Comparison of ENCODE assay signal across 8 cellular contexts in the genomic region with DNA sequence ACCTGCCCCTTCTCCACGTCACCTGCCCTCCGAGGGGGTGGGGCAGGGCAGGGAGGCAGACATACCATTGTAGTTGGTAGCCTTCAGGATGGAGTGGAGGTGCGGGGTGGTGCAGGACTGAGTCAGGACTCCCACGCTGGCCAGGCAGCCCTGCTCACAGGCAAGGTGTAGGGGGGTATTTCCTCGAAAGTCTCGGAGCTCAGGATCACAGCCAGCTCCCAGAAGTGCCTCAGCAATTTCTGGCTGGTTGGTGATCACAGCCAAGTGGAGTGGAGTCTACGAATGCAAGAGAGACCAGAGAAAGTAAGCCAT. TPM values are rescaled to one million over a fixed set of nuclear protein-coding genes. Genes with fewer than 3 reads are reported as not detected.
DNase-seq lines count a peak whose midpoint lies in the region; ATAC-seq and TF ChIP-seq lines count a peak whose summit lies in the region.

No MANE protein-coding gene starts in this region.

- no peaks in the 10 kb centered on the region for H3K9me3 Mint-ChIP-seq in osteocyte (ENCODE audit: unreplicated experiment)

- TF ChIP-seq POLR2A in esophagus muscularis mucosa (IDR thresholded peaks at IDR 0.05; ENCODE audit: low read depth) = no peak

- no peak for TF ChIP-seq EP300 in esophagus muscularis mucosa (IDR thresholded peaks at IDR 0.05)

- H3K27ac ChIP-seq in HEK293 (ENCODE audit: extremely low read depth, low read depth, low read length) (peak overlapping the region; percentile 69), esophagus muscularis mucosa (replicated peaks in 1 of 4) (peak overlapping the region; percentile 99 to 100 (median 100))

- peak overlapping the region; percentile 38 for H3K4me3 ChIP-seq in HEK293 (ENCODE audit: low read depth, low read length)
- H3K4me3 ChIP-seq in esophagus muscularis mucosa = peak overlapping the region; percentile 86 to 97 (median 93)

- H3K4me3 Mint-ChIP-seq in osteocyte (ENCODE audit: unreplicated experiment) = peak overlapping the region; percentile 82

- peak; percentile 78 for DNase-seq in activated CD8-positive, alpha-beta memory T cell treated with anti-CD3 and anti-CD28 coated beads, Interleukin-2, amount 50 U/mL, for 48 hours
- DNase-seq in esophagus muscularis mucosa (ENCODE audit: extremely low spot score) (no peak), osteocyte (ENCODE audit: extremely low spot score, unreplicated experiment) (no peak), SW 1271 (lab: John Stamatoyannopoulos, UW) (no peak)

- peaks cover 38% of the 10 kb centered on the region for H3K36me3 Mint-ChIP-seq in osteocyte (ENCODE audit: unreplicated experiment)

- no peaks in the 10 kb centered on the region for H3K27me3 ChIP-seq in esophagus muscularis mucosa

- peaks cover 15 to 38% of the 10 kb centered on the region in 2 experiments for H3K36me3 ChIP-seq in HEK293 (ENCODE audit: control insufficient read depth in 2 of 2, insufficient read depth in 1 of 2, low read length in 2 of 2)
- peaks cover 36 to 52% (median 42%) of the 10 kb centered on the region in 4 donors for H3K36me3 ChIP-seq in esophagus muscularis mucosa

- peak overlapping the region; percentile 87 for H3K27ac Mint-ChIP-seq in osteocyte (ENCODE audit: unreplicated experiment)

- no peak for TF ChIP-seq CTCF in HEK293 (tag by site-specific recombination; IDR thresholded peaks at IDR 0.05)
- no peak for TF ChIP-seq CTCF in esophagus muscularis mucosa (IDR thresholded peaks at IDR 0.05)
- no peak for TF ChIP-seq CTCF in osteocyte (IDR thresholded peaks at IDR 0.05)

- H3K9me3 ChIP-seq in HEK293 (ENCODE audit: control insufficient read depth, insufficient read depth, low read depth, low read length) (no peaks in the 10 kb centered on the region), esophagus muscularis mucosa (no peaks in the 10 kb centered on the region)

- peaks cover 64% of the 10 kb centered on the region for H3K4me1 Mint-ChIP-seq in osteocyte (ENCODE audit: unreplicated experiment)

- H3K4me1 ChIP-seq in HEK293 (ENCODE audit: control insufficient read depth, insufficient read depth, low read length) = 0 out of 2 replicates have a peak, but pooled peaks cover 4% of the 10 kb centered on the region
- peaks cover 54 to 60% (median 58%) of the 10 kb centered on the region in 4 donors for H3K4me1 ChIP-seq in esophagus muscularis mucosa

- H3K27me3 Mint-ChIP-seq in osteocyte (ENCODE audit: unreplicated experiment) = no peaks in the 10 kb centered on the region

- CTCF ChIA-PET in HEK293 (lab: Yijun Ruan, JAX) = interaction anchor here (0.7 to 3.5 kb wide), 4 partner anchors 10 to 173 kb away, joined by 3 to 12 read pairs (median 4); no protein-coding TSS in a partner anchor

- WGBS in esophagus muscularis mucosa = 9% methylated on average over 6 of the region's 7 CpGs

- POLR2A ChIA-PET in HEK293 (lab: Yijun Ruan, JAX) = interaction anchor here (1.8 to 3.9 kb wide), 4 partner anchors 14 to 111 kb away, joined by 5 to 38 read pairs (median 14); a partner anchor contains a TSS

- ATAC-seq in GM21360 (IDR thresholded peaks at IDR 0.05; ENCODE audit: unreplicated experiment) = no peak
- no peak for ATAC-seq in HG03432 (IDR thresholded peaks at IDR 0.05; ENCODE audit: unreplicated experiment)
- ATAC-seq in HG02884 (IDR thresholded peaks at IDR 0.05; ENCODE audit: unreplicated experiment) = no peak

- intact Hi-C loops in esophagus muscularis mucosa (cut with DNase I) = loop anchor here (2.0 kb wide), 1 partner anchor 66 kb away; no protein-coding TSS in a partner anchor

TF ChIP-seq in HEK293, 187 proteins besides CTCF, POLR2A, EP300 and RAD21:
- TF ChIP-seq, protein P1, sequence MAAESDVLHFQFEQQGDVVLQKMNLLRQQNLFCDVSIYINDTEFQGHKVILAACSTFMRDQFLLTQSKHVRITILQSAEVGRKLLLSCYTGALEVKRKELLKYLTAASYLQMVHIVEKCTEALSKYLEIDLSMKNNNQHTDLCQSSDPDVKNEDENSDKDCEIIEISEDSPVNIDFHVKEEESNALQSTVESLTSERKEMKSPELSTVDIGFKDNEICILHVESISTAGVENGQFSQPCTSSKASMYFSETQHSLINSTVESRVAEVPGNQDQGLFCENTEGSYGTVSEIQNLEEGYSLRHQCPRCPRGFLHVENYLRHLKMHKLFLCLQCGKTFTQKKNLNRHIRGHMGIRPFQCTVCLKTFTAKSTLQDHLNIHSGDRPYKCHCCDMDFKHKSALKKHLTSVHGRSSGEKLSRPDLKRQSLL (tag by site-specific recombination; IDR thresholded peaks at IDR 0.05) = no peak
- TF ChIP-seq ZBTB20 (tag by site-specific recombination; IDR thresholded peaks at IDR 0.05) (no peak), ZNF529 (tag by site-specific recombination; IDR thresholded peaks at IDR 0.05; ENCODE audit: insufficient replicate concordance) (no peak), KLF8 (tag by site-specific recombination; IDR thresholded peaks at IDR 0.05) (no peak), ZNF10 (tag by site-specific recombination; IDR thresholded peaks at IDR 0.05) (no peak), ZNF626 (tag by site-specific recombination; IDR thresholded peaks at IDR 0.05) (no peak), ZNF138 (tag by site-specific recombination; IDR thresholded peaks at IDR 0.05; ENCODE audit: borderline replicate concordance) (no peak), ZNF558 (tag by site-specific recombination; IDR thresholded peaks at IDR 0.05) (no peak), ZNF248 (tag by site-specific recombination; IDR thresholded peaks at IDR 0.05) (no peak), OVOL3 (tag by site-specific recombination; IDR thresholded peaks at IDR 0.05) (no peak), ZNF664 (tag by site-specific recombination; IDR thresholded peaks at IDR 0.05) (no peak), YY2 (tag by site-specific recombination; IDR thresholded peaks at IDR 0.05) (no peak), ZNF837 (tag by site-specific recombination; IDR thresholded peaks at IDR 0.05) (no peak), ZBTB8A (tag by site-specific recombination; IDR thresholded peaks at IDR 0.05) (no peak), ZNF341 (tag by site-specific recombination; IDR thresholded peaks at IDR 0.05; ENCODE audit: low read depth) (no peak), HOXD13 (CRISPR knock-in tag; IDR thresholded peaks at IDR 0.05; ENCODE audit: borderline replicate concordance) (no peak), ZNF366 (tag by site-specific recombination; conservative IDR thresholded peaks at IDR 0.05) (no peak), FEZF1 (tag by site-specific recombination; IDR thresholded peaks at IDR 0.05) (no peak)
- TF ChIP-seq, protein P2, sequence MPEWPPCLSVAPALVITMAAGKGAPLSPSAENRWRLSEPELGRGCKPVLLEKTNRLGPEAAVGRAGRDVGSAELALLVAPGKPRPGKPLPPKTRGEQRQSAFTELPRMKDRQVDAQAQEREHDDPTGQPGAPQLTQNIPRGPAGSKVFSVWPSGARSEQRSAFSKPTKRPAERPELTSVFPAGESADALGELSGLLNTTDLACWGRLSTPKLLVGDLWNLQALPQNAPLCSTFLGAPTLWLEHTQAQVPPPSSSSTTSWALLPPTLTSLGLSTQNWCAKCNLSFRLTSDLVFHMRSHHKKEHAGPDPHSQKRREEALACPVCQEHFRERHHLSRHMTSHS (tag by site-specific recombination; IDR thresholded peaks at IDR 0.05) = no peak

RNA-seq across cellular contexts. Expression of a gene that starts 1.5 kb away (rescaled TPM):
- total RNA-seq in esophagus muscularis mucosa (100 to 1,000 TPM; 387 to 416 (median 398) TPM), osteocyte (57.2 and 58.9 TPM in 2 replicates)
